13 cellular contexts compared by ENCODE assay signal in genomic region chr5:145847499-145848497, GRCh38. TPM values are rescaled to one million over a fixed set of nuclear protein-coding genes. Genes with fewer than 3 reads are reported as not detected.
DNase-seq lines count a peak whose midpoint lies in the region; ATAC-seq and TF ChIP-seq lines count a peak whose summit lies in the region.
"Had no signal": no experiment of that assay in that cellular context is flagged by ENCODE, and none has a peak within 500 bp of the region (broad histone marks: within the 10 kb centered on the region; RNA-seq: fewer than 3 reads in every experiment).

No MANE protein-coding gene starts in this region.

- peaks cover 22% of the 10 kb centered on the region for H3K4me1 ChIP-seq in mammary epithelial cell (ENCODE audit: insufficient read depth, low read length)
- H3K4me1 ChIP-seq: BLaER1 treated with 17β-estradiol and CSF1 and Interleukin-3, amounts not matched to agents 10 nM and 100 nM had no signal

- peak; percentile 79 for DNase-seq in AG20443 (ENCODE audit: low spot score)
- DNase-seq in LHCN-M2 (ENCODE audit: low read depth) = peak; percentile 81
- peak; percentile 83 for DNase-seq in mammary epithelial cell
- no peak for DNase-seq in left colon
- DNase-seq in HEK293T (ENCODE audit: extremely low spot score) = no peak
- DNase-seq in NCI-H1105 treated with DMSO at 0.1 percent for 48 hours (lab: John Stamatoyannopoulos, UW) = no peak
- no peak for DNase-seq in AML-193 (lab: John Stamatoyannopoulos, UW)
- DNase-seq: hypothalamus, NCI-H1694 had no signal

- H3K27me3 ChIP-seq in mammary epithelial cell (ENCODE audit: insufficient read depth, low read length) = no peaks in the 10 kb centered on the region
- H3K27me3 ChIP-seq: BLaER1 treated with 17β-estradiol and CSF1 and Interleukin-3, amounts not matched to agents 10 nM and 100 nM; neutrophil had no signal

- WGBS in mammary epithelial cell (ENCODE audit: low coverage, missing lambda C conversion rate) = 53% methylated on average over 6 of the region's 6 CpGs

- no peaks in the 10 kb centered on the region for H4K20me1 ChIP-seq in mammary epithelial cell (ENCODE audit: insufficient read depth, low read length)
- H4K20me1 ChIP-seq: BLaER1 treated with 17β-estradiol and CSF1 and Interleukin-3, amounts not matched to agents 10 nM and 100 nM had no signal

- H3K36me3 ChIP-seq in mammary epithelial cell (ENCODE audit: insufficient read depth, low read length) = no peaks in the 10 kb centered on the region
- H3K36me3 ChIP-seq: BLaER1 treated with 17β-estradiol and CSF1 and Interleukin-3, amounts not matched to agents 10 nM and 100 nM; neutrophil had no signal

- POLR2A ChIA-PET in HEK293T (lab: Yijun Ruan, JAX) = no interaction called here

- TF ChIP-seq CTCF in mammary epithelial cell (conservative IDR thresholded peaks at IDR 0.05 in 1 of 2, IDR thresholded peaks at IDR 0.05 in 1 of 2; ENCODE audit: extremely low read depth in 1 of 2, insufficient read depth in 1 of 2, low read depth in 1 of 2, low read length in 2 of 2) = no peak

- peak overlapping the region; percentile 6 for H3K4me2 ChIP-seq in mammary epithelial cell (ENCODE audit: insufficient read depth, low read depth, low read length)
- H3K4me2 ChIP-seq: BLaER1 treated with 17β-estradiol and CSF1 and Interleukin-3, amounts not matched to agents 10 nM and 100 nM had no signal

- dilution Hi-C loops in mammary epithelial cell (cut with HindIII; ENCODE audit: low sequenced_read_pairs) = loop anchor here (25.0 kb wide), 1 partner anchor 215 kb away; no protein-coding TSS in a partner anchor

- H3K4me3 ChIP-seq in mammary epithelial cell (replicated peaks in 1 of 3; ENCODE audit: insufficient read depth in 1 of 3, low read depth in 2 of 3, low read length in 3 of 3) = no peak overlapping the region
- H3K4me3 ChIP-seq: BLaER1 treated with 17β-estradiol and CSF1 and Interleukin-3, amounts not matched to agents 10 nM and 100 nM; lung had no signal

- H3K9me3 ChIP-seq in mammary epithelial cell (replicated peaks; ENCODE audit: insufficient read depth, low read length) = no peaks in the 10 kb centered on the region
- H3K9me3 ChIP-seq: BLaER1 treated with 17β-estradiol and CSF1 and Interleukin-3, amounts not matched to agents 10 nM and 100 nM; neutrophil had no signal

- H3K27ac ChIP-seq in mammary epithelial cell (ENCODE audit: insufficient read depth, low read depth, low read length) = no peak overlapping the region
- H3K27ac ChIP-seq: BLaER1 treated with 17β-estradiol and CSF1 and Interleukin-3, amounts not matched to agents 10 nM and 100 nM; neutrophil had no signal

- in situ Hi-C loops in mammary epithelial cell (cut with MboI; ENCODE audit: low sequenced_read_pairs in 2 of 2) = no loop called here

- intact Hi-C loops in mammary epithelial cell (cut with micrococcal nuclease) (no loop called here), left colon (cut with DNase I, micrococcal nuclease) (no loop called here)

- ATAC-seq in left colon (peak; percentile 78), GM19397 (IDR thresholded peaks at IDR 0.05; ENCODE audit: unreplicated experiment) (no peak)

- H2AFZ ChIP-seq in mammary epithelial cell (ENCODE audit: low read depth, low read length) = peak overlapping the region; percentile 43

- no TSS peak for BruUV-seq in mammary epithelial cell (replicated peaks; lab: Mats Ljungman, UMichigan)

- CTCF ChIA-PET in mammary epithelial cell (lab: Charles Lee; ENCODE audit: low non-redundant PET) (no interaction called here), HEK293T (lab: Yijun Ruan, JAX) (no interaction called here)

- H3K9ac ChIP-seq in mammary epithelial cell (ENCODE audit: insufficient read depth, low read length) = no peak overlapping the region
- H3K9ac ChIP-seq: BLaER1 treated with 17β-estradiol and CSF1 and Interleukin-3, amounts not matched to agents 10 nM and 100 nM had no signal

- H3K79me2 ChIP-seq in mammary epithelial cell (ENCODE audit: insufficient read depth, low read length) = no peaks in the 10 kb centered on the region

TF ChIP-seq in HEK293T, 16 proteins besides CTCF, POLR2A, EP300 and RAD21:
- TF ChIP-seq ELF4 (IDR thresholded peaks at IDR 0.05) (no peak), ARNT (IDR thresholded peaks at IDR 0.05) (no peak), FOXK2 (IDR thresholded peaks at IDR 0.05) (no peak), PKNOX1 (IDR thresholded peaks at IDR 0.05) (no peak), LEF1 (IDR thresholded peaks at IDR 0.05; ENCODE audit: borderline replicate concordance) (no peak), HDGF (IDR thresholded peaks at IDR 0.05; ENCODE audit: borderline replicate concordance) (no peak), FOXM1 (IDR thresholded peaks at IDR 0.05; ENCODE audit: borderline replicate concordance) (no peak), NFRKB (IDR thresholded peaks at IDR 0.05) (no peak), ZNF384 (IDR thresholded peaks at IDR 0.05) (no peak), CTBP1 (IDR thresholded peaks at IDR 0.05; ENCODE audit: borderline replicate concordance) (no peak), SP1 (IDR thresholded peaks at IDR 0.05) (no peak), BHLHE40 (IDR thresholded peaks at IDR 0.05; ENCODE audit: borderline replicate concordance) (no peak), SUZ12 (IDR thresholded peaks at IDR 0.05) (no peak), L3MBTL2 (conservative IDR thresholded peaks at IDR 0.05) (no peak), TARDBP (IDR thresholded peaks at IDR 0.05) (no peak), FOXA1 (IDR thresholded peaks at IDR 0.05) (no peak)

RNA-seq across cellular contexts. Expression of gene PRELID2, which starts 12.7 kb away (rescaled TPM):
- total RNA-seq in LHCN-M2 (2014; rRNA removed) (9.8 and 11.0 TPM in 2 replicates), mammary epithelial cell (10 to 100 TPM; 12.1 to 15.8 TPM), left colon (10 to 100 TPM; 86.8 to 95.0 TPM)
- 5.2 TPM for polyA plus RNA-seq in LHCN-M2 (2012)
- polyA plus RNA-seq in mammary epithelial cell = 7.1 TPM
- 0.57 TPM for polyA minus RNA-seq in mammary epithelial cell

RNA-seq across cellular contexts. Expression of gene GRXCR2, which starts 25.0 kb away (rescaled TPM):
- total RNA-seq in LHCN-M2 (2014; rRNA removed) (not detected in 2 replicates), mammary epithelial cell (not detected), left colon (not detected)
- polyA plus RNA-seq in LHCN-M2 (2012) = not detected
- not detected for polyA plus RNA-seq in mammary epithelial cell
- not detected for polyA minus RNA-seq in mammary epithelial cell
- total RNA-seq: lung had no signal
- polyA plus RNA-seq: lung had no signal

Comparison
In these comparisons a context has a peak if more than half of its experiments do, and no peak if none do; other contexts are left out.
1. DNase-seq: peak in AG20443 (single experiment), LHCN-M2 (single experiment) and mammary epithelial cell (single experiment); none in left colon (0 of 2), HEK293T (single experiment), NCI-H1105 treated with DMSO at 0.1 percent for 48 hours (single experiment) and AML-193 (0 of 2).